In genomic region chr22:29266564-29267461, GRCh38 we compare ENCODE assay signal across 8 cellular contexts. TPM values are rescaled to one million over a fixed set of nuclear protein-coding genes. Genes with fewer than 3 reads are reported as not detected.
DNase-seq lines count a peak whose midpoint lies in the region; ATAC-seq and TF ChIP-seq lines count a peak whose summit lies in the region.

No MANE protein-coding gene starts in this region.

- H3K4me1 ChIP-seq in ACC112 (ENCODE audit: control insufficient read depth, insufficient read depth, low read length, unreplicated experiment): peaks cover 23% of the 10 kb centered on the region
- peaks cover 42% of the 10 kb centered on the region for H3K4me1 ChIP-seq in testis

- H3K36me3 ChIP-seq in ACC112 (ENCODE audit: insufficient read depth, low read length) (peaks cover 5% of the 10 kb centered on the region; the same call in 1 of the 2 replicates), testis (ENCODE audit: low read depth, missing control alignments) (no peaks in the 10 kb centered on the region)

- ATAC-seq in left lobe of liver: no peak
- no peak for ATAC-seq in GM19452 (IDR thresholded peaks at IDR 0.05; ENCODE audit: unreplicated experiment)

- 15 to 19% (median 17%) methylated on average over 13 of the region's 13 CpGs for WGBS in adipose tissue, 3 donors
- WGBS in testis, 2 donors: 12 to 20% methylated on average over 7 to 13 of the region's 13 CpGs

- peak overlapping the region; percentile 88 for H3K4me3 ChIP-seq in ACC112 (ENCODE audit: low read depth, low read length)
- peak overlapping the region; percentile 96 to 98 for H3K4me3 ChIP-seq in testis

- no peaks in the 10 kb centered on the region for H3K27me3 ChIP-seq in ACC112 (ENCODE audit: insufficient read depth, low read length)
- H3K27me3 ChIP-seq in testis: no peaks in the 10 kb centered on the region

- H3K27ac ChIP-seq in ACC112 (ENCODE audit: low read depth, low read length) (peak overlapping the region; percentile 95), adipose tissue (ENCODE audit: low read depth, low read length) (peak overlapping the region; percentile 5), testis (peak overlapping the region; percentile 95 to 99)

- TF ChIP-seq CTCF in testis (IDR thresholded peaks at IDR 0.05): no peak

- no peaks in the 10 kb centered on the region for H3K9me3 ChIP-seq in testis

- H3K79me2 ChIP-seq in ACC112 (ENCODE audit: control insufficient read depth, insufficient read depth, low read length, unreplicated experiment): peaks cover 52% of the 10 kb centered on the region

- peak; percentile 29 for DNase-seq in HT-29 (ENCODE audit: low spot score)
- peak; percentile 50 for DNase-seq in left lobe of liver (ENCODE audit: low spot score)
- DNase-seq in testis: no peak
- DNase-seq in GDM1 (lab: John Stamatoyannopoulos, UW): no peak
- no peak for DNase-seq in mesenteric fat pad (ENCODE audit: low spot score)

- no peak for TF ChIP-seq POLR2A in testis (IDR thresholded peaks at IDR 0.05)

- intact Hi-C loops in testis (cut with DNase I; ENCODE audit: low total_unique reads): no loop called here

- H2AFZ ChIP-seq in ACC112 (ENCODE audit: low read length, unreplicated experiment): peak overlapping the region; percentile 18

RNA-seq across cellular contexts. Expression of gene RHBDD3, which starts 1.0 kb away (rescaled TPM):
- total RNA-seq in HT-29 (2014; rRNA removed; shearing (Covaris generic)): 60.8 and 72.4 TPM in 2 replicates
- polyA plus RNA-seq in adipose tissue: 10 to 100 TPM; 14.5 to 22.2 (median 15.2) TPM
- 18.9 TPM for total RNA-seq in left lobe of liver
- total RNA-seq in testis: 10 to 100 TPM; 66.8 to 99.2 TPM
- polyA plus RNA-seq in testis (ENCODE audit: insufficient read depth, low read depth, low replicate concordance): 55.1 TPM
- 19.2 TPM for total RNA-seq in mesenteric fat pad

RNA-seq across cellular contexts. Expression of gene EWSR1, which starts 1.3 kb away (rescaled TPM):
- total RNA-seq in HT-29 (2014; rRNA removed; shearing (Covaris generic)): 372 TPM in 2 replicates
- polyA plus RNA-seq in adipose tissue (100 to 1,000 TPM in 2 of 3 donors, 10 to 100 TPM in 1; 73.4 to 147 (median 120) TPM), testis (ENCODE audit: insufficient read depth, low read depth, low replicate concordance) (451 TPM)
- total RNA-seq in left lobe of liver (93.3 TPM), testis (100 to 1,000 TPM; 286 to 336 TPM), mesenteric fat pad (191 TPM)

RNA-seq across cellular contexts. Expression of gene GAS2L1, which starts 39.6 kb away (rescaled TPM):
- total RNA-seq in HT-29 (2014; rRNA removed; shearing (Covaris generic)): 23.7 and 25.2 TPM in 2 replicates
- polyA plus RNA-seq in adipose tissue: 10 to 100 TPM; 16.7 to 31.8 (median 20.0) TPM
- total RNA-seq in left lobe of liver: 14.3 TPM
- 100 to 1,000 TPM; 191 to 197 TPM for total RNA-seq in testis
- 84.9 TPM for polyA plus RNA-seq in testis (ENCODE audit: insufficient read depth, low read depth, low replicate concordance)
- 36.2 TPM for total RNA-seq in mesenteric fat pad

RNA-seq across cellular contexts. Expression of gene RASL10A, which starts 48.7 kb away (rescaled TPM):
- total RNA-seq in HT-29 (2014; rRNA removed; shearing (Covaris generic)): 0.99 and 2.1 TPM in 2 replicates
- polyA plus RNA-seq in adipose tissue (1 to 10 TPM in 2 of 3 donors, under 1 TPM in 1; 0.90 to 1.5 (median 1.0) TPM), testis (ENCODE audit: insufficient read depth, low read depth, low replicate concordance) (2.2 TPM)
- total RNA-seq in left lobe of liver (1.0 TPM), testis (10 to 100 TPM in 1 of 2 donors, 1 to 10 TPM in 1; 7.1 to 10.4 TPM), mesenteric fat pad (1.9 TPM)

Comparison
In these comparisons a context has a peak if more than half of its experiments do, and no peak if none do; other contexts are left out.
1. H3K27ac ChIP-seq: peak in every context shown above with its lines; median percentile 97 in testis; 95 in ACC112; 5 in adipose tissue.
2. DNase-seq: peak in HT-29 (single experiment) and left lobe of liver (single experiment); none in testis (single experiment), GDM1 (single experiment) and mesenteric fat pad (single experiment).